20 cellular contexts compared by ENCODE assay signal in the genomic region with DNA sequence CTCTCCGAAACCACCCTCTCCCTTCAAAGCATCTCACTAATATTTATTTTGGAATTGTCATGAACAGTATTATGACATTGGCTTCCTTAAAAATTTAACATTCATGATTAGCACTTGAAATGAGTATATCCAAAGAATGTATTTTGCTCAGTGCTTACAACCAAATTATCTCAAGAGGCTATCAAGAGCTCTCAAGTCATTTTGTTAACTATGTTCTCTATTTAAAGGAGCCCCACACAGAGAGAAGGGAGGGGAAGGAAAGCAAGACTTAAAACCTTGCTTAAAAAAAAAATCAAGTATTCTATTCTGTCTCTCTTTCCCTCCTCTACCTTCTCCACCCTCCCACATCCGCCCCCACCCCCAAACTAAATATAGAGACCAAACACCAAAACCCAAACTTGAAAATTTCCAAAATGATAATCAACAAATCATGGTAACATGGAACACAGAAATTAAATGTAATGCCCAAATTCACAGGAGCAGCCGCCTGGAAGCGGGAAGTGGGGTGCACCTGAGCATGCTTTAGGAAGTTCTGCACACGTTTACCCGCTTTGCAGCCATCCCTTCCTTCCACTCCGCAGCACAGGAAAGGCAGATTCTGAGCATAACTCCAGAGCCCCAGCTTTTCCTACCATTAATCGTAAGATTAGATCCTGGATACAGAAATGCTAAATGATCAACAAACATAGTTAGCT.
A peak's percentile ranks its signal among the peaks of the same experiment; 100 is the strongest.
DNase-seq lines count a peak whose midpoint lies in the region; ATAC-seq and TF ChIP-seq lines count a peak whose summit lies in the region.
"Had no signal": no experiment of that assay in that cellular context is flagged by ENCODE, and none has a peak within 500 bp of the region (broad histone marks: within the 10 kb centered on the region; RNA-seq: fewer than 3 reads in every experiment).

No MANE protein-coding gene starts in this region.

- no peaks in the 10 kb centered on the region for H3K9me2 ChIP-seq in PC-3 (replicated peaks; ENCODE audit: low read length)

- ATAC-seq in Right ventricle myocardium inferior (no peak), PC-3 (no peak)
- ATAC-seq: CD8-positive, alpha-beta T cell; right lobe of liver had no signal

- H3K4me3 ChIP-seq in right atrium auricular region (no peak overlapping the region), coronary artery (peak overlapping the region; percentile 16), neural progenitor cell (no peak overlapping the region), prostate gland (no peak overlapping the region), PC-3 (ENCODE audit: low read length) (no peak overlapping the region)
- H3K4me3 ChIP-seq: right lobe of liver, upper lobe of left lung had no signal

- H4K20me1 ChIP-seq in neural progenitor cell (ENCODE audit: low read depth) (no peaks in the 10 kb centered on the region), PC-3 (ENCODE audit: low read length) (no peaks in the 10 kb centered on the region)

- no peak overlapping the region for H2AFZ ChIP-seq in neural progenitor cell (replicated peaks)
- H2AFZ ChIP-seq in PC-3 (ENCODE audit: low read length): no peak overlapping the region

- peaks cover 0 to 4% of the 10 kb centered on the region in 2 donors for H3K9me3 ChIP-seq in right atrium auricular region
- H3K9me3 ChIP-seq in neural progenitor cell (ENCODE audit: low read depth): no peaks in the 10 kb centered on the region
- no peaks in the 10 kb centered on the region for H3K9me3 ChIP-seq in prostate gland
- no peaks in the 10 kb centered on the region for H3K9me3 ChIP-seq in PC-3 (ENCODE audit: low read length)
- H3K9me3 ChIP-seq: right lobe of liver, upper lobe of left lung had no signal

- POLR2A ChIA-PET in PC-3 (lab: Charles Lee; ENCODE audit: unreplicated experiment): no interaction called here

- CTCF ChIA-PET in PC-3 (lab: Charles Lee): no interaction called here

- H3K4me3 Mint-ChIP-seq in neural progenitor cell: no peak overlapping the region
- H3K4me3 Mint-ChIP-seq: activated CD4-positive, alpha-beta memory T cell treated with anti-CD3 and anti-CD28 coated beads, Interleukin-2, amount 10 ng/mL, durations not matched to agents 7 days and 5 days; CD8-positive, alpha-beta T cell; neural crest cell had no signal

- H3K4me1 ChIP-seq in right atrium auricular region (peaks cover 0 to 28% of the 10 kb centered on the region in 2 donors), neural progenitor cell (peaks cover 56% of the 10 kb centered on the region), prostate gland (replicated peaks) (no peaks in the 10 kb centered on the region), PC-3 (ENCODE audit: insufficient read depth, low read length) (no peaks in the 10 kb centered on the region)

- 74% methylated on average over 8 of the region's 8 CpGs for WGBS in prostate gland

- peak overlapping the region; percentile 5 for H3K27ac Mint-ChIP-seq in neural progenitor cell
- H3K27ac Mint-ChIP-seq: activated CD4-positive, alpha-beta memory T cell treated with anti-CD3 and anti-CD28 coated beads, Interleukin-2, amount 10 ng/mL, durations not matched to agents 7 days and 5 days; CD8-positive, alpha-beta T cell had no signal

- no peaks in the 10 kb centered on the region for H3K36me3 ChIP-seq in right atrium auricular region
- no peaks in the 10 kb centered on the region for H3K36me3 ChIP-seq in neural progenitor cell
- H3K36me3 ChIP-seq in prostate gland: no peaks in the 10 kb centered on the region
- no peaks in the 10 kb centered on the region for H3K36me3 ChIP-seq in PC-3 (ENCODE audit: low read depth, low read length)
- H3K36me3 ChIP-seq: right lobe of liver, upper lobe of left lung had no signal

- H3K27me3 ChIP-seq in right atrium auricular region: no peaks in the 10 kb centered on the region
- no peaks in the 10 kb centered on the region for H3K27me3 ChIP-seq in neural progenitor cell
- H3K27me3 ChIP-seq in prostate gland (replicated peaks; ENCODE audit: insufficient read depth): no peaks in the 10 kb centered on the region
- no peaks in the 10 kb centered on the region for H3K27me3 ChIP-seq in PC-3 (ENCODE audit: low read length)
- H3K27me3 ChIP-seq: right lobe of liver, upper lobe of left lung had no signal

- intact Hi-C loops in Right ventricle myocardium inferior (cut with DNase I): no loop called here
- intact Hi-C loops in prostate gland (cut with DNase I): no loop called here
- intact Hi-C loops in PC-3 (cut with micrococcal nuclease): no loop called here
- intact Hi-C loops in posterior vena cava (cut with DNase I): no loop called here

- TF ChIP-seq POLR2A in prostate gland (IDR thresholded peaks at IDR 0.05): no peak

- peak overlapping the region; percentile 16 to 32 for H3K27ac ChIP-seq in right atrium auricular region
- peak overlapping the region; percentile 33 to 72 for H3K27ac ChIP-seq in coronary artery
- H3K27ac ChIP-seq in neural progenitor cell: no peak overlapping the region
- no peak overlapping the region for H3K27ac ChIP-seq in prostate gland
- no peak overlapping the region for H3K27ac ChIP-seq in PC-3 (ENCODE audit: low read length)
- H3K27ac ChIP-seq: right lobe of liver, upper lobe of left lung had no signal

- H3K79me2 ChIP-seq in neural progenitor cell (ENCODE audit: low read depth) (no peaks in the 10 kb centered on the region), PC-3 (ENCODE audit: low read length) (no peaks in the 10 kb centered on the region)

- TF ChIP-seq CTCF in right atrium auricular region (IDR thresholded peaks at IDR 0.05): no peak
- TF ChIP-seq CTCF in coronary artery (IDR thresholded peaks at IDR 0.05): no peak
- no peak for TF ChIP-seq CTCF in neural progenitor cell (IDR thresholded peaks at IDR 0.05)
- TF ChIP-seq CTCF in prostate gland (IDR thresholded peaks at IDR 0.05): no peak
- TF ChIP-seq CTCF in PC-3 (conservative IDR thresholded peaks at IDR 0.05; ENCODE audit: low read depth, low read length): no peak

- BruUV-seq in PC-3 (replicated peaks; lab: Mats Ljungman, UMichigan): no TSS peak

- DNase-seq in right atrium auricular region (ENCODE audit: low spot score) (no peak), Right ventricle myocardium inferior (ENCODE audit: missing footprints) (no peak), coronary artery (ENCODE audit: low spot score) (no peak), neural progenitor cell (ENCODE audit: low spot score) (no peak), prostate gland (ENCODE audit: low spot score) (no peak), PC-3 (no peak), posterior vena cava (ENCODE audit: low spot score) (no peak)
- DNase-seq in activated CD8-positive, alpha-beta memory T cell treated with anti-CD3 and anti-CD28 coated beads for 24 hours: no peak
- DNase-seq: activated CD4-positive, alpha-beta memory T cell treated with anti-CD3 and anti-CD28 coated beads, Interleukin-2, amount 10 ng/mL, durations not matched to agents 7 days and 5 days; activated T-cell treated with anti-CD3 and anti-CD28 coated beads, Interleukin-2, amount 50 U/mL, for 48 hours; CD8-positive, alpha-beta T cell; cerebellar nuclear complex; GOT3; NCI-H774; right lobe of liver; stimulated activated CD4-positive, alpha-beta T cell treated with anti-CD3 and anti-CD28 coated beads, Interleukin-4, amount 100 ng/mL, for 24 hours; stimulated activated CD8-positive, alpha-beta memory T cell treated with anti-CD3 and anti-CD28 coated beads, Interleukin-4, amount 100 ng/mL, for 48 hours; SW 1271; upper lobe of left lung had no signal

- H3K9me3 Mint-ChIP-seq in neural progenitor cell: peaks cover 4% of the 10 kb centered on the region
- H3K9me3 Mint-ChIP-seq: activated CD4-positive, alpha-beta memory T cell treated with anti-CD3 and anti-CD28 coated beads, Interleukin-2, amount 10 ng/mL, durations not matched to agents 7 days and 5 days had no signal

- peaks cover 2% of the 10 kb centered on the region for H3K36me3 Mint-ChIP-seq in neural progenitor cell
- H3K36me3 Mint-ChIP-seq: CD8-positive, alpha-beta T cell had no signal

- H3K4me2 ChIP-seq in neural progenitor cell (peak overlapping the region; percentile 30), PC-3 (ENCODE audit: low read length) (no peak overlapping the region)

- no peak overlapping the region for H3K9ac ChIP-seq in neural progenitor cell
- H3K9ac ChIP-seq in PC-3 (ENCODE audit: low read length): no peak overlapping the region

- H3K27me3 Mint-ChIP-seq in neural progenitor cell (ENCODE audit: insufficient read depth, low read depth): peaks cover 2% of the 10 kb centered on the region

- peaks cover 62% of the 10 kb centered on the region for H3K4me1 Mint-ChIP-seq in neural progenitor cell

- H3F3A ChIP-seq in neural progenitor cell (ENCODE audit: low read depth): peaks cover 11% of the 10 kb centered on the region
- H3F3A ChIP-seq in PC-3 (ENCODE audit: low read length, unreplicated experiment): no peaks in the 10 kb centered on the region

Comparison
In these comparisons a context has a peak if more than half of its experiments do, and no peak if none do; other contexts are left out.
1. H3K27ac ChIP-seq: peak in right atrium auricular region (2 of 2) and coronary artery (2 of 2); none in neural progenitor cell (single experiment), prostate gland (0 of 2) and PC-3 (single experiment).